In genomic region chr1:31938184-31938975, GRCh38 we compare ENCODE assay signal across 8 cellular contexts. TPM values are rescaled to one million over a fixed set of nuclear protein-coding genes. Genes with fewer than 3 reads are reported as not detected.
A peak's percentile ranks its signal among the peaks of the same experiment; 100 is the strongest.
DNase-seq lines count a peak whose midpoint lies in the region; ATAC-seq, FAIRE-seq and TF ChIP-seq lines count a peak whose summit lies in the region.

Gene PTP4A2 (minus strand): TSS chr1:31938368. CDS start chr1:31919065, 19,303 bp downstream.

- peak; percentile 90 for TF ChIP-seq POLR2A in GM18951 (IDR thresholded peaks at IDR 0.05; ENCODE audit: extremely low read depth, insufficient read depth, insufficient read length)

- no peaks in the 10 kb centered on the region for H3K27me3 ChIP-seq in keratinocyte (ENCODE audit: control insufficient read depth, extremely low read depth, insufficient read depth, low read length)

- no peaks in the 10 kb centered on the region for H3K9me3 ChIP-seq in keratinocyte (ENCODE audit: control insufficient read depth, low read depth, low read length)

- no peak for FAIRE-seq in keratinocyte (lab: Jason Lieb, UNC)

- peaks cover 6% of the 10 kb centered on the region for H4K20me1 ChIP-seq in keratinocyte (ENCODE audit: control insufficient read depth, extremely low read depth, insufficient read depth, low read length)

- no peaks in the 10 kb centered on the region for H3K9me1 ChIP-seq in keratinocyte (ENCODE audit: control insufficient read depth, extremely low read depth, insufficient read depth, low read length)

- H3K4me1 ChIP-seq in keratinocyte (ENCODE audit: control insufficient read depth, extremely low read depth, insufficient read depth, low read length), result peaks cover 45% of the 10 kb centered on the region

- H3K4me2 ChIP-seq in keratinocyte (ENCODE audit: control insufficient read depth, extremely low read depth, insufficient read depth, low read depth, low read length), result peak within 1 kb of the TSS; percentile 94

- peak within 1 kb of the TSS; percentile 86 for H2AFZ ChIP-seq in keratinocyte (ENCODE audit: control insufficient read depth, low read length)

- in situ Hi-C loops in GM18951 (cut with MboI; ENCODE audit: low sequenced_read_pairs, unreplicated experiment), result no loop called here

- H3K9ac ChIP-seq in keratinocyte (ENCODE audit: control insufficient read depth, extremely low read depth, insufficient read depth, low read length), result peak within 1 kb of the TSS; percentile 97

- H3K79me2 ChIP-seq in keratinocyte (ENCODE audit: control insufficient read depth, insufficient read depth, low read length), result peaks cover 42% of the 10 kb centered on the region

- DNase-seq in AML-193 (lab: John Stamatoyannopoulos, UW) (peak; percentile 90 to 92), NCI-H226 (peak; percentile 94), cerebellar nuclear complex (lab: John Stamatoyannopoulos, UW) (peak; percentile 21), keratinocyte (ENCODE audit: low read depth, low spot score) (peak; percentile 60)
- DNase-seq in stimulated activated CD4-positive, alpha-beta T cell treated with anti-CD3 and anti-CD28 coated beads, Interleukin-12 subunit alpha, Interleukin-12 subunit beta, amount 100 ng/mL, for 48 hours (ENCODE audit: low read depth in 2 of 3, low spot score in 1 of 3), result peak; percentile 81 to 90 (median 86)

- ATAC-seq in HG03175 (IDR thresholded peaks at IDR 0.05; ENCODE audit: unreplicated experiment), result peak; percentile 81
- peak; percentile 63 for ATAC-seq in activated CD4-positive, CD25-positive, alpha-beta regulatory T cell treated with anti-CD3 and anti-CD28 coated beads, Interleukin-2, amount 50 U/mL, for 24 hours

- H3K36me3 ChIP-seq in keratinocyte (ENCODE audit: control insufficient read depth in 2 of 2, extremely low read depth in 1 of 2, insufficient read depth in 2 of 2, low read length in 2 of 2), result no peaks in the 10 kb centered on the region

- H3K4me3 ChIP-seq in keratinocyte (ENCODE audit: control insufficient read depth in 2 of 3, extremely low read depth in 1 of 3, insufficient read depth in 2 of 3, low read depth in 1 of 3, low read length in 3 of 3), result peak within 1 kb of the TSS; percentile 74 to 89 (median 88)

- peak in 1 of 3 experiments; percentile 63 for TF ChIP-seq CTCF in keratinocyte (optimal IDR thresholded peaks at IDR 0.05 in 1 of 3, IDR thresholded peaks at IDR 0.05 in 1 of 3, conservative IDR thresholded peaks at IDR 0.05 in 1 of 3; ENCODE audit: extremely low read depth in 1 of 3, insufficient read depth in 2 of 3, low read length in 3 of 3)

- dilution Hi-C loops in keratinocyte (cut with MboI; ENCODE audit: extremely low pct_ligation_motif_present, low sequenced_read_pairs), result no loop called here

- peak within 1 kb of the TSS; percentile 96 for H3K27ac ChIP-seq in keratinocyte (ENCODE audit: control insufficient read depth, insufficient read depth, low read length)

RNA-seq across cellular contexts. Expression of gene PTP4A2, which starts in this region (rescaled TPM):
- polyA plus RNA-seq in keratinocyte, result 130 to 368 TPM (median 228 TPM) in 3 replicates
- polyA plus RNA-seq in keratinocyte (2011; ENCODE audit: low read depth), result 45.8 TPM
- 133 and 268 TPM in 2 replicates for polyA plus RNA-seq in keratinocyte (2011; cell fraction: cytosol; rRNA removed)
- polyA plus RNA-seq in keratinocyte (2011; cell fraction: nucleus; rRNA removed), result 43.9 and 72.5 TPM in 2 replicates
- 119 and 195 TPM in 2 replicates for polyA plus RNA-seq in keratinocyte (2012; ENCODE audit: low replicate concordance)
- 115 to 228 TPM (median 199 TPM) in 3 replicates for polyA minus RNA-seq in keratinocyte
- 174 TPM for polyA minus RNA-seq in keratinocyte (2011; cell fraction: cytosol; rRNA and poly(A)+ RNA removed)
- 37.6 and 72.0 TPM in 2 replicates for polyA minus RNA-seq in keratinocyte (2011; cell fraction: nucleus; rRNA and poly(A)+ RNA removed)

Comparison
In these comparisons a context has a peak if more than half of its experiments do, and no peak if none do; other contexts are left out.
1. Peak in every context shown above with its lines: DNase-seq, ATAC-seq, H3K4me3 ChIP-seq and H3K27ac ChIP-seq.
2. DNase-seq: peak in every context shown above with its lines; median percentile 94 in NCI-H226; 91 in AML-193; 86 in stimulated activated CD4-positive, alpha-beta T cell treated with anti-CD3 and anti-CD28 coated beads, Interleukin-12 subunit alpha, Interleukin-12 subunit beta, amount 100 ng/mL, for 48 hours; 60 in keratinocyte; 21 in cerebellar nuclear complex.